ENCODE assay signal across 16 cellular contexts in genomic region chr6:125924169-125924568, GRCh38. TPM values are rescaled to one million over a fixed set of nuclear protein-coding genes. Genes with fewer than 3 reads are reported as not detected.
A peak's percentile ranks its signal among the peaks of the same experiment; 100 is the strongest.
DNase-seq lines count a peak whose midpoint lies in the region; ATAC-seq and TF ChIP-seq lines count a peak whose summit lies in the region.
"Had no signal": no experiment of that assay in that cellular context is flagged by ENCODE, and none has a peak within 500 bp of the region (broad histone marks: within the 10 kb centered on the region; RNA-seq: fewer than 3 reads in every experiment).

No MANE protein-coding gene starts in this region.

- CTCF ChIA-PET in PC-3 (lab: Charles Lee) (no interaction called here), mammary epithelial cell (lab: Charles Lee; ENCODE audit: low non-redundant PET) (no interaction called here)

- H3K4me2 ChIP-seq in PC-3 (ENCODE audit: low read length): peak overlapping the region; percentile 35
- H3K4me2 ChIP-seq in mammary epithelial cell (ENCODE audit: insufficient read depth, low read depth, low read length): peak overlapping the region; percentile 49

- WGBS in mammary epithelial cell (ENCODE audit: low coverage, missing lambda C conversion rate): 8% methylated on average over 2 of the region's 2 CpGs

- in situ Hi-C loops in mammary epithelial cell (cut with MboI; ENCODE audit: low sequenced_read_pairs in 2 of 2): no loop called here

- H3K9ac ChIP-seq in PC-3 (ENCODE audit: low read length) (no peak overlapping the region), mammary epithelial cell (ENCODE audit: insufficient read depth, low read length) (no peak overlapping the region)

- H2AFZ ChIP-seq in PC-3 (ENCODE audit: low read length) (no peak overlapping the region), mammary epithelial cell (ENCODE audit: low read depth, low read length) (no peak overlapping the region)

- H3K27ac ChIP-seq in right atrium auricular region: peak overlapping the region in 1 of 2 donors; percentile 13
- H3K27ac ChIP-seq in PC-3 (ENCODE audit: low read length): peak overlapping the region; percentile 27; the same call in 1 of the 2 replicates
- H3K27ac ChIP-seq in mammary epithelial cell (ENCODE audit: insufficient read depth, low read depth, low read length): peak overlapping the region; percentile 52

- DNase-seq in Right ventricle myocardium inferior (ENCODE audit: missing footprints): no peak
- DNase-seq in right atrium auricular region (ENCODE audit: low spot score): no peak
- peak; percentile 60 for DNase-seq in PC-3
- DNase-seq in mammary epithelial cell: peak; percentile 78
- DNase-seq in stimulated activated effector memory CD8-positive, alpha-beta T cell treated with anti-CD3 and anti-CD28 coated beads, Interleukin-12 subunit alpha, Interleukin-12 subunit beta, amount 100 ng/mL, for 72 hours (ENCODE audit: low spot score in 2 of 2): no peak
- no peak for DNase-seq in medulla oblongata (ENCODE audit: extremely low spot score)
- no peak for DNase-seq in NK-92 (lab: John Stamatoyannopoulos, UW; ENCODE audit: unreplicated experiment)
- DNase-seq: activated CD4-positive, alpha-beta T cell treated with anti-CD3 and anti-CD28 coated beads for 48 hours; DMS79 treated with DMSO at 0.1 percent for 48 hours; HCEC 1CT; NCI-H2029; NK-92 treated with Interleukin-12 subunit alpha and Interleukin-12 subunit beta, amount 100 ng/mL, for 24 hours; stimulated activated naive CD4-positive, alpha-beta T cell; SW 1271 had no signal

- H3K4me3 ChIP-seq in right atrium auricular region: no peak overlapping the region
- no peak overlapping the region for H3K4me3 ChIP-seq in PC-3 (ENCODE audit: low read length)
- H3K4me3 ChIP-seq in mammary epithelial cell (replicated peaks in 1 of 3; ENCODE audit: insufficient read depth in 1 of 3, low read depth in 2 of 3, low read length in 3 of 3): no peak overlapping the region

- peaks cover 9% of the 10 kb centered on the region for H3K4me1 Mint-ChIP-seq in stimulated activated effector memory CD8-positive, alpha-beta T cell treated with anti-CD3 and anti-CD28 coated beads, Interleukin-12 subunit alpha, Interleukin-12 subunit beta, amount 100 ng/mL, for 72 hours

- intact Hi-C loops in Right ventricle myocardium inferior (cut with DNase I): no loop called here
- intact Hi-C loops in PC-3 (cut with micrococcal nuclease): no loop called here
- intact Hi-C loops in mammary epithelial cell (cut with micrococcal nuclease): loop anchor here (1.0 to 2.0 kb wide), 2 partner anchors 29 to 65 kb away; no protein-coding TSS in a partner anchor

- TF ChIP-seq CTCF in right atrium auricular region (IDR thresholded peaks at IDR 0.05) (no peak), PC-3 (conservative IDR thresholded peaks at IDR 0.05; ENCODE audit: low read depth, low read length) (no peak), mammary epithelial cell (conservative IDR thresholded peaks at IDR 0.05 in 1 of 2, IDR thresholded peaks at IDR 0.05 in 1 of 2; ENCODE audit: extremely low read depth in 1 of 2, insufficient read depth in 1 of 2, low read depth in 1 of 2, low read length in 2 of 2) (no peak)

- H3K36me3 Mint-ChIP-seq in stimulated activated effector memory CD8-positive, alpha-beta T cell treated with anti-CD3 and anti-CD28 coated beads, Interleukin-12 subunit alpha, Interleukin-12 subunit beta, amount 100 ng/mL, for 72 hours: peaks cover 97% of the 10 kb centered on the region

- ATAC-seq in Right ventricle myocardium inferior (peak; percentile 46), PC-3 (peak; percentile 25; the same call in 1 of the 2 replicates), HG03135 (IDR thresholded peaks at IDR 0.05; ENCODE audit: unreplicated experiment) (no peak)
- peak; percentile 65 for ATAC-seq in stimulated activated effector memory CD8-positive, alpha-beta T cell treated with anti-CD3 and anti-CD28 coated beads, Interleukin-12 subunit alpha, Interleukin-12 subunit beta, amount 100 ng/mL, for 72 hours

- dilution Hi-C loops in mammary epithelial cell (cut with HindIII; ENCODE audit: low sequenced_read_pairs): no loop called here

- H3K4me1 ChIP-seq in right atrium auricular region (peaks cover 0 to 19% of the 10 kb centered on the region in 2 donors), PC-3 (ENCODE audit: insufficient read depth, low read length) (peaks cover 44% of the 10 kb centered on the region), mammary epithelial cell (ENCODE audit: insufficient read depth, low read length) (peaks cover 30% of the 10 kb centered on the region)

- no peaks in the 10 kb centered on the region for H3F3A ChIP-seq in PC-3 (ENCODE audit: low read length, unreplicated experiment)

- BruUV-seq in PC-3 (replicated peaks; lab: Mats Ljungman, UMichigan) (no TSS peak), mammary epithelial cell (replicated peaks; lab: Mats Ljungman, UMichigan) (no TSS peak)

- no peaks in the 10 kb centered on the region for H4K20me1 ChIP-seq in PC-3 (ENCODE audit: low read length)
- H4K20me1 ChIP-seq in mammary epithelial cell (ENCODE audit: insufficient read depth, low read length): no peaks in the 10 kb centered on the region

- H3K27me3 ChIP-seq in right atrium auricular region (no peaks in the 10 kb centered on the region), PC-3 (ENCODE audit: low read length) (no peaks in the 10 kb centered on the region), mammary epithelial cell (ENCODE audit: insufficient read depth, low read length) (no peaks in the 10 kb centered on the region)

- H3K36me3 ChIP-seq in right atrium auricular region: peaks cover 40% of the 10 kb centered on the region
- peaks cover 2% of the 10 kb centered on the region; the same call in 1 of the 2 replicates for H3K36me3 ChIP-seq in PC-3 (ENCODE audit: low read depth, low read length)
- peaks cover 9% of the 10 kb centered on the region for H3K36me3 ChIP-seq in mammary epithelial cell (ENCODE audit: insufficient read depth, low read length)

- no peaks in the 10 kb centered on the region for H3K9me2 ChIP-seq in PC-3 (replicated peaks; ENCODE audit: low read length)

- H3K9me3 Mint-ChIP-seq in stimulated activated effector memory CD8-positive, alpha-beta T cell treated with anti-CD3 and anti-CD28 coated beads, Interleukin-12 subunit alpha, Interleukin-12 subunit beta, amount 100 ng/mL, for 72 hours: no peaks in the 10 kb centered on the region
- H3K9me3 Mint-ChIP-seq: activated naive CD4-positive, alpha-beta T cell treated with anti-CD3 and anti-CD28 coated beads, Interleukin-2, amount 50 U/mL, for 24 hours had no signal

- H3K9me3 ChIP-seq in right atrium auricular region (no peaks in the 10 kb centered on the region), PC-3 (ENCODE audit: low read length) (no peaks in the 10 kb centered on the region), mammary epithelial cell (replicated peaks; ENCODE audit: insufficient read depth, low read length) (no peaks in the 10 kb centered on the region)

- H3K4me3 Mint-ChIP-seq in stimulated activated effector memory CD8-positive, alpha-beta T cell treated with anti-CD3 and anti-CD28 coated beads, Interleukin-12 subunit alpha, Interleukin-12 subunit beta, amount 100 ng/mL, for 72 hours: no peak overlapping the region

- no peak overlapping the region for H3K27ac Mint-ChIP-seq in stimulated activated effector memory CD8-positive, alpha-beta T cell treated with anti-CD3 and anti-CD28 coated beads, Interleukin-12 subunit alpha, Interleukin-12 subunit beta, amount 100 ng/mL, for 72 hours

- H3K79me2 ChIP-seq in PC-3 (ENCODE audit: low read length) (peaks cover 5% of the 10 kb centered on the region; the same call in 1 of the 2 replicates), mammary epithelial cell (ENCODE audit: insufficient read depth, low read length) (peaks cover 10% of the 10 kb centered on the region)

- POLR2A ChIA-PET in PC-3 (lab: Charles Lee; ENCODE audit: unreplicated experiment): no interaction called here

RNA-seq across cellular contexts. Expression of gene HINT3, which starts 32.4 kb away (rescaled TPM):
- total RNA-seq in Right ventricle myocardium inferior (34.8 TPM), right atrium auricular region (10 to 100 TPM; 16.6 to 30.2 TPM), PC-3 (2014; rRNA removed) (7.8 and 8.0 TPM in 2 replicates), mammary epithelial cell (10 to 100 TPM; 13.3 to 23.5 TPM)
- 0.94 TPM for polyA plus RNA-seq in mammary epithelial cell
- polyA minus RNA-seq in mammary epithelial cell: 0.93 TPM

Comparison
In these comparisons a context has a peak if more than half of its experiments do, and no peak if none do; other contexts are left out.
1. DNase-seq: peak in PC-3 (single experiment) and mammary epithelial cell (single experiment); none in Right ventricle myocardium inferior (single experiment), right atrium auricular region (single experiment), stimulated activated effector memory CD8-positive, alpha-beta T cell treated with anti-CD3 and anti-CD28 coated beads, Interleukin-12 subunit alpha, Interleukin-12 subunit beta, amount 100 ng/mL, for 72 hours (0 of 2), medulla oblongata (single experiment) and NK-92 (single experiment).